ENCODE assay signal across 8 cellular contexts in the genomic region with DNA sequence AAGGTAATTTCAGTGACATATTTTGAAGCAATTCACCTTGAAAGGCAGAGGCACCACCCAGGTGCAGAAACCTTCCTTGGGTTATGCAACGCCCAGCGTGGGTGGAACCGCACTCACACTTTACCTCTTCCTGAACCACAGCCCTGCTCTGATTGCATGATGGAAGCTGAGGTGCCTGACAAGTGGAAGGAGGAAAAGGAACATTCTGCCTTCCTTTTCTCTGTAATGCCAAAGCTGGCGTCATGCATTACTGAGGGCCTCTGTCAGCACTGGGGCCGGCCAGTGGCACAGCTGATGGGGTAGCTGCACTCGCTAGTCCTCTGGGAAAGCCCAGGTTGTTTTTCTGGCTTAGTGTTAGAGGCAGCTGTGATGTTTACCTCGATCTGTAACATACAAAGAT.
DNase-seq lines count a peak whose midpoint lies in the region; ATAC-seq, FAIRE-seq and TF ChIP-seq lines count a peak whose summit lies in the region.

No MANE protein-coding gene starts in this region.

- intact Hi-C loops in psoas muscle (cut with DNase I), result loop anchor here in 1 of 2 donors (5.0 kb wide), 1 partner anchor 48 kb away; no protein-coding TSS in a partner anchor
- intact Hi-C loops in activated T-helper 2 cell treated with anti-CD3 and anti-CD28 coated beads, Interferon-gamma antibody, Interleukin-2, Interleukin-4, amounts not matched to agents 10 μg/mL and 5 μg/mL and 100 μg/mL, durations not matched to agents 14 hours and 24 hours and 36 hours (cut with micrococcal nuclease), result no loop called here
- intact Hi-C loops in tibial artery (cut with DNase I; ENCODE audit: low total_unique reads), result no loop called here

- peaks cover 54% of the 10 kb centered on the region for H3K4me1 ChIP-seq in psoas muscle
- no peaks in the 10 kb centered on the region for H3K4me1 ChIP-seq in tibial artery

- H3K4me3 ChIP-seq in psoas muscle (no peak overlapping the region), tibial artery (no peak overlapping the region)

- FAIRE-seq in colon (lab: Jason Lieb, UNC), result peak; percentile 14

- H3K4me3 Mint-ChIP-seq in activated T-helper 2 cell treated with anti-CD3 and anti-CD28 coated beads, Interferon-gamma antibody, Interleukin-2, Interleukin-4, amounts not matched to agents 10 μg/mL and 5 μg/mL and 100 μg/mL, durations not matched to agents 14 hours and 24 hours and 36 hours (ENCODE audit: low read depth), result no peak overlapping the region

- peaks cover 9% of the 10 kb centered on the region for H3K9me3 Mint-ChIP-seq in activated T-helper 2 cell treated with anti-CD3 and anti-CD28 coated beads, Interferon-gamma antibody, Interleukin-2, Interleukin-4, amounts not matched to agents 10 μg/mL and 5 μg/mL and 100 μg/mL, durations not matched to agents 14 hours and 24 hours and 36 hours

- no peaks in the 10 kb centered on the region for H3K27me3 ChIP-seq in psoas muscle (ENCODE audit: insufficient read depth in 3 of 3, low read length in 2 of 3)
- peaks cover 0 to 3% of the 10 kb centered on the region in 2 donors for H3K27me3 ChIP-seq in tibial artery

- H3K27ac ChIP-seq in psoas muscle (peak overlapping the region; percentile 81), tibial artery (no peak overlapping the region)

- H3K9me3 ChIP-seq in psoas muscle, result peaks cover 8% of the 10 kb centered on the region
- H3K9me3 ChIP-seq in tibial artery, result peaks cover 0 to 6% (median 0%) of the 10 kb centered on the region in 3 donors

- H3K27me3 Mint-ChIP-seq in activated T-helper 2 cell treated with anti-CD3 and anti-CD28 coated beads, Interferon-gamma antibody, Interleukin-2, Interleukin-4, amounts not matched to agents 10 μg/mL and 5 μg/mL and 100 μg/mL, durations not matched to agents 14 hours and 24 hours and 36 hours (ENCODE audit: low read depth), result peaks cover 22% of the 10 kb centered on the region

- no peaks in the 10 kb centered on the region for H3K36me3 Mint-ChIP-seq in activated T-helper 2 cell treated with anti-CD3 and anti-CD28 coated beads, Interferon-gamma antibody, Interleukin-2, Interleukin-4, amounts not matched to agents 10 μg/mL and 5 μg/mL and 100 μg/mL, durations not matched to agents 14 hours and 24 hours and 36 hours (ENCODE audit: low read depth)

- 34 to 44% (median 42%) methylated on average over 7 of the region's 7 CpGs for WGBS in psoas muscle, 3 donors

- TF ChIP-seq CTCF in psoas muscle (IDR thresholded peaks at IDR 0.05) (no peak), tibial artery (IDR thresholded peaks at IDR 0.05) (no peak)

- no peak overlapping the region for H3K27ac Mint-ChIP-seq in activated T-helper 2 cell treated with anti-CD3 and anti-CD28 coated beads, Interferon-gamma antibody, Interleukin-2, Interleukin-4, amounts not matched to agents 10 μg/mL and 5 μg/mL and 100 μg/mL, durations not matched to agents 14 hours and 24 hours and 36 hours

- H3K36me3 ChIP-seq in psoas muscle (ENCODE audit: insufficient read depth in 1 of 2, low read depth in 1 of 2), result no peaks in the 10 kb centered on the region
- H3K36me3 ChIP-seq in tibial artery, result no peaks in the 10 kb centered on the region

- ATAC-seq in GM19025 (IDR thresholded peaks at IDR 0.05; ENCODE audit: low read depth, unreplicated experiment), result peak; percentile 38
- peak; percentile 81 to 85 (median 82) for ATAC-seq in psoas muscle
- ATAC-seq in HG03196 (IDR thresholded peaks at IDR 0.05; ENCODE audit: unreplicated experiment), result no peak
- ATAC-seq in HG03565 (IDR thresholded peaks at IDR 0.05; ENCODE audit: unreplicated experiment), result no peak

- peaks cover 11% of the 10 kb centered on the region for H3K4me1 Mint-ChIP-seq in activated T-helper 2 cell treated with anti-CD3 and anti-CD28 coated beads, Interferon-gamma antibody, Interleukin-2, Interleukin-4, amounts not matched to agents 10 μg/mL and 5 μg/mL and 100 μg/mL, durations not matched to agents 14 hours and 24 hours and 36 hours (ENCODE audit: low read depth)

- DNase-seq in RPMI8226 (peak; percentile 23), psoas muscle (peak; percentile 32 to 75), tibial artery (no peak)
- no peak for DNase-seq in activated T-helper 2 cell treated with anti-CD3 and anti-CD28 coated beads, Interferon-gamma antibody, Interleukin-2, Interleukin-4, amounts not matched to agents 10 μg/mL and 5 μg/mL and 100 μg/mL, durations not matched to agents 14 hours and 24 hours and 36 hours (ENCODE audit: low spot score)

Comparison
In these comparisons a context has a peak if more than half of its experiments do, and no peak if none do; other contexts are left out.
1. ATAC-seq: peak in GM19025 (single experiment) and psoas muscle (4 of 4); none in HG03196 (single experiment) and HG03565 (single experiment).
2. DNase-seq: peak in RPMI8226 (single experiment) and psoas muscle (2 of 2); none in activated T-helper 2 cell treated with anti-CD3 and anti-CD28 coated beads, Interferon-gamma antibody, Interleukin-2, Interleukin-4, amounts not matched to agents 10 μg/mL and 5 μg/mL and 100 μg/mL, durations not matched to agents 14 hours and 24 hours and 36 hours (single experiment) and tibial artery (0 of 2).